ENCODE assay signal across 30 cellular contexts in genomic region chr12:20345866-20346265, GRCh38. TPM values are rescaled to one million over a fixed set of nuclear protein-coding genes. Genes with fewer than 3 reads are reported as not detected.
"Had no signal": no experiment of that assay in that cellular context is flagged by ENCODE, and none has a peak within 500 bp of the region (broad histone marks: within the 10 kb centered on the region; RNA-seq: fewer than 3 reads in every experiment).

No MANE protein-coding gene starts in this region.

- H3K4me1 ChIP-seq: lower lobe of right lung, upper lobe of left lung, vagina had no signal

- DNase-seq: activated CD4-positive, alpha-beta memory T cell treated with anti-CD3 and anti-CD28 coated beads for 36 hours; activated CD4-positive, alpha-beta T cell treated with anti-CD3 and anti-CD28 coated beads, Interleukin-2, amount 10 ng/mL, durations not matched to agents 24 days and 14 days; activated CD4-positive, CD25-positive, alpha-beta regulatory T cell treated with anti-CD3 and anti-CD28 coated beads, Interleukin-2, amount 50 U/mL, for 72 hours; activated CD8-positive, alpha-beta memory T cell treated with anti-CD3 and anti-CD28 coated beads, Interleukin-2, amount 50 U/mL, for 4 hours; activated effector memory CD4-positive, alpha-beta T cell treated with anti-CD3 and anti-CD28 coated beads, Interleukin-2, amount 50 U/mL, for 16 hours; activated naive CD4-positive, alpha-beta T cell treated with anti-CD3 and anti-CD28 coated beads for 36 hours; activated naive CD8-positive, alpha-beta T cell treated with anti-CD3 and anti-CD28 coated beads for 36 hours; activated T-cell treated with anti-CD3 and anti-CD28 coated beads, Interleukin-2, amount 50 U/mL, for 1 hour; effector CD4-positive, alpha-beta T cell; head of caudate nucleus; lower lobe of right lung; mesendoderm; natural killer cell; ovary; retina; stimulated activated CD4-positive, alpha-beta T cell treated with anti-CD3 and anti-CD28 coated beads, Interleukin-1b, Interleukin-23, amount 100 ng/mL, for 48 hours; stimulated activated CD4-positive, alpha-beta T cell treated with anti-CD3 and anti-CD28 coated beads, Interleukin-4, amount 100 ng/mL, for 4 hours; stimulated activated CD8-positive, alpha-beta memory T cell treated with anti-CD3 and anti-CD28 coated beads, Interleukin-4, amount 100 ng/mL, for 48 hours; stimulated activated naive CD8-positive, alpha-beta T cell treated with anti-CD3 and anti-CD28 coated beads, Interleukin-15, amount 100 ng/mL, for 72 hours; upper lobe of left lung had no signal

- ATAC-seq: gastroesophageal sphincter; lower lobe of right lung; natural killer cell; stimulated activated memory B cell treated with anti-CD40 and anti-IgM and Interleukin-4, amounts not matched to agents 10 μg/mL and 1 μg/mL and 100 μg/mL, for 72 hours; stimulated activated naive CD8-positive, alpha-beta T cell treated with anti-CD3 and anti-CD28 coated beads, Interleukin-15, amount 100 ng/mL, for 72 hours had no signal

- H3K27me3 ChIP-seq: ascending aorta, cardiac muscle cell, gastroesophageal sphincter, neutrophil, ovary, upper lobe of left lung, vagina had no signal

- H3K36me3 ChIP-seq: ascending aorta, cardiac muscle cell, gastroesophageal sphincter, lower lobe of right lung, neutrophil, ovary, upper lobe of left lung, vagina had no signal

- H3K27ac ChIP-seq: ascending aorta, cardiac muscle cell, gastroesophageal sphincter, lower lobe of right lung, neutrophil, ovary, upper lobe of left lung, vagina had no signal

- H3K9me3 ChIP-seq: ascending aorta, lower lobe of right lung, neutrophil, ovary, upper lobe of left lung, vagina had no signal

- H3K4me3 ChIP-seq: ascending aorta, cardiac muscle cell, gastroesophageal sphincter, lower lobe of right lung, ovary, smooth muscle cell, upper lobe of left lung, vagina had no signal

- H3K4me2 ChIP-seq: smooth muscle cell had no signal

RNA-seq across cellular contexts. Expression of gene PDE3A, which starts 22.5 kb away (rescaled TPM):
- total RNA-seq: activated CD4-positive, alpha-beta memory T cell treated with anti-CD3 and anti-CD28 coated beads for 36 hours; activated CD4-positive, alpha-beta T cell treated with anti-CD3 and anti-CD28 coated beads, Interleukin-2, amount 10 ng/mL, durations not matched to agents 24 days and 14 days; activated CD8-positive, alpha-beta memory T cell treated with anti-CD3 and anti-CD28 coated beads for 36 hours; activated naive CD4-positive, alpha-beta T cell treated with anti-CD3 and anti-CD28 coated beads for 36 hours; activated naive CD8-positive, alpha-beta T cell treated with anti-CD3 and anti-CD28 coated beads for 36 hours; activated T-helper 1 cell treated with anti-CD3 and anti-CD28 coated beads, Interleukin-12 subunit alpha, Interleukin-12 subunit beta, Interleukin-2, Interleukin-4 antibody, amounts not matched to agents 30 ng/mL and 10 ng/mL and 1 ng/mL, durations not matched to agents 14 hours and 24 hours and 36 hours; T-helper 1 cell treated with Interleukin-12 subunit alpha and Interleukin-12 subunit beta and Interleukin-4 antibody, amounts not matched to agents 30 ng/mL and 1 ng/mL, for 36 hours had no signal
